In genomic region chr17:56833812-56834379, GRCh38 we compare ENCODE assay signal across 1 cellular context.
A peak's percentile ranks its signal among the peaks of the same experiment; 100 is the strongest.
TF ChIP-seq lines count a peak whose summit lies in the region.

C17orf67 (minus strand) TSS chr17:56833920; CDS start chr17:56815810, 18,110 bp downstream.
DGKE (plus strand) TSS chr17:56834151; CDS start chr17:56834796, 645 bp downstream.

TF ChIP-seq in WTC11, 78 proteins besides CTCF, POLR2A, EP300 and RAD21 (continued from another document):
- peak; percentile 46; the same call in 1 of the 2 replicates for TF ChIP-seq ARID4B (CRISPR knock-in tag; IDR thresholded peaks at IDR 0.05; ENCODE audit: borderline replicate concordance)
- no peak for TF ChIP-seq PRRX2 (CRISPR knock-in tag; IDR thresholded peaks at IDR 0.05)
- TF ChIP-seq FOXK1 (CRISPR knock-in tag; IDR thresholded peaks at IDR 0.05) = peak; percentile 73; the same call in 1 of the 2 replicates
- TF ChIP-seq PREB (CRISPR knock-in tag; IDR thresholded peaks at IDR 0.05; ENCODE audit: borderline replicate concordance) = no peak
- no peak for TF ChIP-seq ZNF138 (CRISPR knock-in tag; conservative IDR thresholded peaks at IDR 0.05)
- TF ChIP-seq ELF4 (CRISPR knock-in tag; IDR thresholded peaks at IDR 0.05; ENCODE audit: low read depth) = 0 out of 2 replicates have a peak, but pooled peaks have one; percentile 80
- TF ChIP-seq FOXP4 (CRISPR knock-in tag; IDR thresholded peaks at IDR 0.05) = peak; percentile 95
- TF ChIP-seq SP1 (CRISPR knock-in tag; conservative IDR thresholded peaks at IDR 0.05) = peak; percentile 83; the same call in 1 of the 2 replicates
